ENCODE assay signal across 1 cellular context in the genomic region with DNA sequence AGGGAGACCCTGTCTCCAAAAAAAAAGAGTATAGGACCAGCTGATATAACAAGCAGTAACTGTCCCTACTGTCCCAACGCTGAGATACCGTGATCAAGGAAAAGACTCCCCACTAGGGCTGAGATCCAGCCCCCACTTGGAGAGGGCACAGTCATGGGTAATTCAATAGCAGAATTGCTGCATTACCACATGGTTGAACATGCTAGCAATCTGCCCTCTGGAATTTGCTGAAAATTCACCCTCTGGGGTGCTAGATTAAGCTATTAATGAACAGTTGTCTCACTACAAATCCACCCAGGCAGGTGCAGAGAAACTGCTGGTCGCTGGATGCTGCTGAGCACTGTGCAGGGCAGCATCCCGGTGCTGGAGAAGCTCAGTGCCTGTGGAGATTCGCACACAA.
A peak's percentile ranks its signal among the peaks of the same experiment; 100 is the strongest.
TF ChIP-seq lines count a peak whose summit lies in the region.

No MANE protein-coding gene starts in this region.

TF ChIP-seq in HepG2, 621 proteins besides CTCF, POLR2A, EP300 and RAD21:
- TF ChIP-seq ZNF12 (CRISPR knock-in tag; IDR thresholded peaks at IDR 0.05): 0 out of 2 replicates have a peak, but pooled peaks have one; percentile 19
